Comparison of ENCODE assay signal across 8 cellular contexts in the genomic region with DNA sequence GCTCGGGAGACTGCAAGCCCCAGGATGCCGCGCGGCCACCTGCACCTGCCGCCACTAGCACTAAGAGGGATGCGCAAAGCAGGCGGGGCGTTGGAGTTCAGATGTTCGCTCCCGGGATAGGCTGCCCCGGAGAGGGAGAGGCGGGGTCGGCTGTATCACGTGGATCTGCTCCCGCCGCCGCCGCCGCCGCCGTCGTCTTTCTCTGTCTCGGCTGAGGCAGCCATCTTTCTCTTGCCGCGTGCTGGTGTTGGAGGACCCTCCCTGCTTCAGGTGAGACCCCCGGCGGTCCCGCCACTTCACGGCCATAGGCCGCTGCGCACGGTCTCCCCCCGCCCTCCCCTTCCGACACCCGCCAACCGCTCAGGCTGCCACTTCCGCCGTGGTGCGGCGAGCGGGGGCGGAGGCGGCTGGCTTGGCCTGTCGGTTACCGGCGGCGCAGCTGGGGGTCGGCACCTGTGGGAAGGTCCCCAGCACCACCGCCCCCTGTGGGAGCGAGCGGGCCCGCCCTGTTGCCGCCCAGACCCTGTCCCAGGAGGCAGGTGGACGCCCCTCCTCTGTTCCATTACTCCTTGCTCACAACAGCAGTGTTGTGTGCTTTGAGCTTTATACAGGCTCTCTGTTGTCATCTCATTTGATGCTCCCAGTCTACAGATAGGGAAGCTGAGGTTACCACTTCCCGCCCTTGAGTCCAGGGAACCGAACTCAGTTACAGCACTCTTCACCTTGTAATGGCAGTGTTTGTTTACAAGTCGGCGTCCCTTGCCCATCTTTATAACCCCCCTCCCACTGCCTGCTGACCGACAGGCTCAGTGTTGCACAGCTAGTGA. TPM values are rescaled to one million over a fixed set of nuclear protein-coding genes. Genes with fewer than 3 reads are reported as not detected.
DNase-seq lines count a peak whose midpoint lies in the region; ATAC-seq, FAIRE-seq and TF ChIP-seq lines count a peak whose summit lies in the region.

A gene (plus strand): TSS at position 186 of the 827 bp plus-strand sequence. CDS start 3,553 bp downstream, outside the sequence.

- intact Hi-C loops in endothelial cell of umbilical vein (cut with micrococcal nuclease) = loop anchor here (2.0 to 5.0 kb wide), 2 partner anchors 160 to 311 kb away; a partner anchor contains a TSS

- ATAC-seq in GM21529 (IDR thresholded peaks at IDR 0.05; ENCODE audit: unreplicated experiment) = peak; percentile 83

- peaks cover 51% of the 10 kb centered on the region for H3K79me2 ChIP-seq in endothelial cell of umbilical vein (ENCODE audit: control insufficient read depth, insufficient read depth, low read length)

- peak within 1 kb of the TSS; percentile 71 for H2AFZ ChIP-seq in endothelial cell of umbilical vein (ENCODE audit: low read depth, low read length)

- H3K9me3 ChIP-seq in endothelial cell of umbilical vein (replicated peaks; ENCODE audit: control insufficient read depth, insufficient read depth, low read length) = no peaks in the 10 kb centered on the region

- H3K27ac ChIP-seq in endothelial cell of umbilical vein (ENCODE audit: insufficient read depth, low read depth, low read length) = peak within 1 kb of the TSS; percentile 75

- peaks cover 7 to 10% of the 10 kb centered on the region in 2 experiments for H3K36me3 ChIP-seq in endothelial cell of umbilical vein (ENCODE audit: control insufficient read depth in 2 of 2, extremely low read depth in 1 of 2, insufficient read depth in 2 of 2, low read length in 2 of 2)

- peaks cover 24% of the 10 kb centered on the region for H3K4me1 ChIP-seq in endothelial cell of umbilical vein (ENCODE audit: control insufficient read depth, extremely low read depth, insufficient read depth, low read length)

- H4K20me1 ChIP-seq in endothelial cell of umbilical vein (replicated peaks; ENCODE audit: control insufficient read depth, extremely low read depth, insufficient read depth, low read length) = no peaks in the 10 kb centered on the region

- peak within 1 kb of the TSS; percentile 86 for H3K9ac ChIP-seq in endothelial cell of umbilical vein (replicated peaks; ENCODE audit: extremely low read depth, insufficient read depth, low read length)

- CTCF ChIA-PET in endothelial cell of umbilical vein (lab: Charles Lee) = no interaction called here

- no TSS peak for BruUV-seq in endothelial cell of umbilical vein (replicated peaks; lab: Mats Ljungman, UMichigan)

- TF ChIP-seq EP300 in Ishikawa (IDR thresholded peaks at IDR 0.05; ENCODE audit: borderline replicate concordance) = peak; percentile 30; the same call in 1 of the 2 replicates

- POLR2A ChIA-PET in endothelial cell of umbilical vein (lab: Charles Lee) = interaction anchor here (1.4 to 1.5 kb wide), 2 partner anchors 23 to 29 kb away, joined by 3 to 4 read pairs; a partner anchor contains a TSS

- no peaks in the 10 kb centered on the region for H3K9me1 ChIP-seq in endothelial cell of umbilical vein (replicated peaks; ENCODE audit: control insufficient read depth, extremely low read depth, insufficient read depth, low read length)

- no peaks in the 10 kb centered on the region for H3K27me3 ChIP-seq in endothelial cell of umbilical vein (ENCODE audit: control insufficient read depth in 2 of 2, insufficient read depth in 2 of 2, low read length in 2 of 2)

- DNase-seq in DMS 273 treated with DMSO at 0.1 percent for 48 hours (lab: John Stamatoyannopoulos, UW) (peak; percentile 95), OCI-M2 (lab: John Stamatoyannopoulos, UW; ENCODE audit: unreplicated experiment) (peak; percentile 36), activated T-cell treated with anti-CD3 and anti-CD28 coated beads for 24 hours (ENCODE audit: low read depth) (peak; percentile 91), endothelial cell of umbilical vein (ENCODE audit: low read depth, low spot score) (peak; percentile 89), middle frontal gyrus (ENCODE audit: extremely low spot score, low spot score) (peak; percentile 90)
- DNase-seq in stimulated activated CD8-positive, alpha-beta memory T cell treated with anti-CD3 and anti-CD28 coated beads, Interleukin-2, amount 100 ng/mL, for 48 hours (ENCODE audit: low read depth in 2 of 2) = peak; percentile 86 to 91

- H3K4me2 ChIP-seq in endothelial cell of umbilical vein (ENCODE audit: insufficient read depth, low read length) = peak within 1 kb of the TSS; percentile 98

- peak; percentile 90 for FAIRE-seq in endothelial cell of umbilical vein (lab: Jason Lieb, UNC)

- no peak for TF ChIP-seq RAD21 in Ishikawa (IDR thresholded peaks at IDR 0.05; ENCODE audit: low read depth)

- no peak for TF ChIP-seq CTCF in endothelial cell of umbilical vein (IDR thresholded peaks at IDR 0.05; ENCODE audit: extremely low read depth in 1 of 2, insufficient read depth in 1 of 2, low read depth in 1 of 2, low read length in 2 of 2)

- H3K4me3 ChIP-seq in endothelial cell of umbilical vein (replicated peaks in 1 of 3; ENCODE audit: insufficient read depth in 1 of 3, low read depth in 1 of 3, low read length in 3 of 3) = peak within 1 kb of the TSS; percentile 62 to 93 (median 92)

- peak; percentile 52 for TF ChIP-seq POLR2A in endothelial cell of umbilical vein (IDR thresholded peaks at IDR 0.05; ENCODE audit: low read depth, low read length)

- dilution Hi-C loops in endothelial cell of umbilical vein (cut with MboI; ENCODE audit: extremely low pct_ligation_motif_present, low sequenced_read_pairs) = no loop called here

TF ChIP-seq in Ishikawa, 13 proteins besides CTCF, POLR2A, EP300 and RAD21 (continues in another document):
- peak; percentile 89 for TF ChIP-seq YY1 (IDR thresholded peaks at IDR 0.05; ENCODE audit: low read depth)
- TF ChIP-seq EGR1 (IDR thresholded peaks at IDR 0.05) = peak; percentile 96
- no peak for TF ChIP-seq NFIC (IDR thresholded peaks at IDR 0.05)
- TF ChIP-seq ZBTB7A (IDR thresholded peaks at IDR 0.05; ENCODE audit: low read depth) = peak; percentile 87
- no peak for TF ChIP-seq TEAD4 (IDR thresholded peaks at IDR 0.05)
- TF ChIP-seq, protein P1, sequence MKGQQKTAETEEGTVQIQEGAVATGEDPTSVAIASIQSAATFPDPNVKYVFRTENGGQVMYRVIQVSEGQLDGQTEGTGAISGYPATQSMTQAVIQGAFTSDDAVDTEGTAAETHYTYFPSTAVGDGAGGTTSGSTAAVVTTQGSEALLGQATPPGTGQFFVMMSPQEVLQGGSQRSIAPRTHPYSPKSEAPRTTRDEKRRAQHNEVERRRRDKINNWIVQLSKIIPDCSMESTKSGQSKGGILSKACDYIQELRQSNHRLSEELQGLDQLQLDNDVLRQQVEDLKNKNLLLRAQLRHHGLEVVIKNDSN (IDR thresholded peaks at IDR 0.05) = peak; percentile 89
- TF ChIP-seq TAF1 (IDR thresholded peaks at IDR 0.05; ENCODE audit: low read depth) = peak; percentile 87
- TF ChIP-seq CEBPB (IDR thresholded peaks at IDR 0.05) = no peak
- TF ChIP-seq, protein P2, sequence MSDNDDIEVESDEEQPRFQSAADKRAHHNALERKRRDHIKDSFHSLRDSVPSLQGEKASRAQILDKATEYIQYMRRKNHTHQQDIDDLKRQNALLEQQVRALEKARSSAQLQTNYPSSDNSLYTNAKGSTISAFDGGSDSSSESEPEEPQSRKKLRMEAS (IDR thresholded peaks at IDR 0.05) = peak; percentile 95
- no peak for TF ChIP-seq FOXM1 (IDR thresholded peaks at IDR 0.05; ENCODE audit: borderline replicate concordance, low read depth)
- no peak for TF ChIP-seq CREB1 (IDR thresholded peaks at IDR 0.05; ENCODE audit: low read depth)
- TF ChIP-seq TCF12 (IDR thresholded peaks at IDR 0.05; ENCODE audit: low read depth) = peak; percentile 58; the same call in 1 of the 2 replicates

TF ChIP-seq in endothelial cell of umbilical vein, 7 proteins besides CTCF, POLR2A, EP300 and RAD21:
- TF ChIP-seq POLR2AphosphoS5 (IDR thresholded peaks at IDR 0.05; ENCODE audit: insufficient read depth, low read depth, low read length) = peak; percentile 70
- no peak for TF ChIP-seq JUN (IDR thresholded peaks at IDR 0.05; ENCODE audit: borderline replicate concordance, insufficient read depth, insufficient read length, low read depth)
- TF ChIP-seq, protein P2 (IDR thresholded peaks at IDR 0.05; ENCODE audit: insufficient read depth, insufficient read length) = peak; percentile 33
TF ChIP-seq in endothelial cell of umbilical vein: peak in this region for 2.

RNA-seq across cellular contexts. Expression of the gene that starts here (rescaled TPM):
- total RNA-seq in endothelial cell of umbilical vein = 43.2 and 45.6 TPM in 2 replicates
- polyA plus RNA-seq in endothelial cell of umbilical vein = 20.1 and 25.1 TPM in 2 replicates
- polyA plus RNA-seq in endothelial cell of umbilical vein (2011; cell fraction: cytosol; rRNA removed) = 32.9 and 34.4 TPM in 2 replicates
- 21.3 and 28.5 TPM in 2 replicates for polyA plus RNA-seq in endothelial cell of umbilical vein (2011; cell fraction: nucleus; rRNA removed)
- 36.6 and 49.5 TPM in 2 replicates for polyA plus RNA-seq in endothelial cell of umbilical vein (2012)
- 20.9 and 21.3 TPM in 2 replicates for polyA minus RNA-seq in endothelial cell of umbilical vein
- polyA minus RNA-seq in endothelial cell of umbilical vein (2011; cell fraction: cytosol; rRNA and poly(A)+ RNA removed) = 37.2 TPM
- polyA minus RNA-seq in endothelial cell of umbilical vein (2011; cell fraction: nucleus; rRNA and poly(A)+ RNA removed) = 25.1 and 33.7 TPM in 2 replicates

Comparison
In these comparisons a context has a peak if more than half of its experiments do, and no peak if none do; other contexts are left out.
1. Peak in every context shown above with its lines: DNase-seq, ATAC-seq, H3K4me3 ChIP-seq and H3K27ac ChIP-seq.
2. DNase-seq: peak in every context shown above with its lines; median percentile 95 in DMS 273 treated with DMSO at 0.1 percent for 48 hours; 91 in activated T-cell treated with anti-CD3 and anti-CD28 coated beads for 24 hours; 90 in middle frontal gyrus; 89 in endothelial cell of umbilical vein; 88 in stimulated activated CD8-positive, alpha-beta memory T cell treated with anti-CD3 and anti-CD28 coated beads, Interleukin-2, amount 100 ng/mL, for 48 hours; 36 in OCI-M2.